ENCODE assay signal across 22 cellular contexts in genomic region chr20:4071177-4071723, GRCh38. TPM values are rescaled to one million over a fixed set of nuclear protein-coding genes. Genes with fewer than 3 reads are reported as not detected.
DNase-seq lines count a peak whose midpoint lies in the region; ATAC-seq and TF ChIP-seq lines count a peak whose summit lies in the region.
"Had no signal": no experiment of that assay in that cellular context is flagged by ENCODE, and none has a peak within 500 bp of the region (broad histone marks: within the 10 kb centered on the region; RNA-seq: fewer than 3 reads in every experiment).

No MANE protein-coding gene starts in this region.

- H3K27ac ChIP-seq in sigmoid colon: peak overlapping the region in 1 of 4 donors; percentile 12
- H3K27ac ChIP-seq: body of pancreas, SJSA1, WERI-Rb-1 had no signal

- no peaks in the 10 kb centered on the region for H3K36me3 ChIP-seq in sigmoid colon
- H3K36me3 ChIP-seq: SJSA1, tibial nerve, WERI-Rb-1 had no signal

- no peaks in the 10 kb centered on the region for H3K36me3 Mint-ChIP-seq in T-helper 17 cell (ENCODE audit: low read depth)
- H3K36me3 Mint-ChIP-seq: stimulated activated effector memory CD8-positive, alpha-beta T cell treated with anti-CD3 and anti-CD28 coated beads, Interleukin-12 subunit alpha, Interleukin-12 subunit beta, amount 100 ng/mL, for 72 hours had no signal

- H3K27me3 ChIP-seq in sigmoid colon: no peaks in the 10 kb centered on the region
- H3K27me3 ChIP-seq: body of pancreas, SJSA1, tibial nerve had no signal

- no peak overlapping the region for H3K4me3 Mint-ChIP-seq in T-helper 17 cell
- H3K4me3 Mint-ChIP-seq: activated CD4-positive, alpha-beta memory T cell treated with anti-CD3 and anti-CD28 coated beads, Interleukin-2, amount 10 ng/mL, durations not matched to agents 7 days and 5 days; activated T-cell treated with anti-CD3 and anti-CD28 coated beads, Interleukin-2, amount 50 U/mL, for 24 hours; B cell; stimulated activated effector memory CD8-positive, alpha-beta T cell treated with anti-CD3 and anti-CD28 coated beads, Interleukin-12 subunit alpha, Interleukin-12 subunit beta, amount 100 ng/mL, for 72 hours had no signal

- TF ChIP-seq POLR2A in sigmoid colon (IDR thresholded peaks at IDR 0.05): no peak

- TF ChIP-seq CTCF in fibroblast of the aortic adventitia (IDR thresholded peaks at IDR 0.05; ENCODE audit: insufficient read depth, low read length) (no peak), sigmoid colon (IDR thresholded peaks at IDR 0.05) (no peak)

- peak overlapping the region; percentile 69 for H3K27ac Mint-ChIP-seq in T-helper 17 cell
- H3K27ac Mint-ChIP-seq: activated CD4-positive, alpha-beta memory T cell treated with anti-CD3 and anti-CD28 coated beads, Interleukin-2, amount 10 ng/mL, durations not matched to agents 7 days and 5 days; activated T-cell treated with anti-CD3 and anti-CD28 coated beads, Interleukin-2, amount 50 U/mL, for 24 hours; B cell; stimulated activated effector memory CD8-positive, alpha-beta T cell treated with anti-CD3 and anti-CD28 coated beads, Interleukin-12 subunit alpha, Interleukin-12 subunit beta, amount 100 ng/mL, for 72 hours had no signal

- H3K9me3 ChIP-seq in T-helper 17 cell (ENCODE audit: control insufficient read depth, low read length, poor library complexity, severe bottlenecking): no peaks in the 10 kb centered on the region
- no peaks in the 10 kb centered on the region for H3K9me3 ChIP-seq in sigmoid colon
- H3K9me3 ChIP-seq: body of pancreas, SJSA1, tibial nerve had no signal

- ATAC-seq in T-helper 17 cell: no peak
- ATAC-seq: body of pancreas had no signal

- WGBS in sigmoid colon, 2 donors: 83 to 88% methylated on average over 6 of the region's 6 CpGs

- H3K4me3 ChIP-seq in fibroblast of the aortic adventitia (ENCODE audit: low read depth, low read length) (no peak overlapping the region), sigmoid colon (no peak overlapping the region)
- H3K4me3 ChIP-seq: body of pancreas, SJSA1, tibial nerve had no signal

- no peak for TF ChIP-seq EP300 in sigmoid colon (IDR thresholded peaks at IDR 0.05)

- intact Hi-C loops in sigmoid colon (cut with DNase I): no loop called here

- peaks cover 4% of the 10 kb centered on the region for H3K27me3 Mint-ChIP-seq in T-helper 17 cell
- H3K27me3 Mint-ChIP-seq: activated T-cell treated with anti-CD3 and anti-CD28 coated beads, Interleukin-2, amount 50 U/mL, for 24 hours; B cell had no signal

- H3K4me1 ChIP-seq in sigmoid colon: peaks cover 0 to 6% (median 3%) of the 10 kb centered on the region in 4 donors

- DNase-seq in MV-4-11 (lab: John Stamatoyannopoulos, UW) (peak; percentile 39), T-helper 17 cell (no peak), fibroblast of the aortic adventitia (ENCODE audit: low read depth) (peak; percentile 64), sigmoid colon (peak; percentile 50), DMS79 treated with DMSO at 0.1 percent for 48 hours (lab: John Stamatoyannopoulos, UW) (no peak), AG08395 (ENCODE audit: low spot score) (no peak)
- DNase-seq in stimulated activated naive CD4-positive, alpha-beta T cell (lab: John Stamatoyannopoulos, UW): no peak
- DNase-seq: activated CD4-positive, alpha-beta memory T cell treated with anti-CD3 and anti-CD28 coated beads, Interleukin-2, amount 10 ng/mL, durations not matched to agents 7 days and 5 days; activated naive CD4-positive, alpha-beta T cell treated with Interleukin-2 at 50 U/mL for 16 hours; activated T-cell treated with anti-CD3 and anti-CD28 coated beads, Interleukin-2, amount 50 U/mL, for 24 hours; cortex of kidney; GOT3; NCI-H1436; NCI-H2171; stimulated activated CD4-positive, alpha-beta T cell treated with anti-CD3 and anti-CD28 coated beads, Interleukin-15, amount 100 ng/mL, for 24 hours; T-helper 2 cell had no signal

- peaks cover 5% of the 10 kb centered on the region for H3K4me1 Mint-ChIP-seq in T-helper 17 cell
- H3K4me1 Mint-ChIP-seq: B cell; stimulated activated effector memory CD8-positive, alpha-beta T cell treated with anti-CD3 and anti-CD28 coated beads, Interleukin-12 subunit alpha, Interleukin-12 subunit beta, amount 100 ng/mL, for 72 hours had no signal

RNA-seq across cellular contexts. Expression of gene RNF24, which starts 55.9 kb away (rescaled TPM):
- total RNA-seq in T-helper 17 cell: 10 to 100 TPM; 10.0 to 15.9 TPM
- total RNA-seq in fibroblast of the aortic adventitia (ENCODE audit: low replicate concordance): 17.6 and 61.2 TPM in 2 replicates
- 10 to 100 TPM in 2 of 4 donors, 1 to 10 TPM in 2; 5.6 to 11.0 (median 9.9) TPM for total RNA-seq in sigmoid colon
- 1 to 10 TPM in 2 of 3 donors, under 1 TPM in 1; 0.60 to 4.6 (median 1.4) TPM for polyA plus RNA-seq in sigmoid colon

Comparison
In these comparisons a context has a peak if more than half of its experiments do, and no peak if none do; other contexts are left out.
1. DNase-seq: peak in MV-4-11 (single experiment), fibroblast of the aortic adventitia (single experiment) and sigmoid colon (single experiment); none in T-helper 17 cell (0 of 3), DMS79 treated with DMSO at 0.1 percent for 48 hours (single experiment), AG08395 (single experiment) and stimulated activated naive CD4-positive, alpha-beta T cell (0 of 6).